15 cellular contexts compared by ENCODE assay signal in genomic region chr3:48367201-48367600, GRCh38. TPM values are rescaled to one million over a fixed set of nuclear protein-coding genes. Genes with fewer than 3 reads are reported as not detected.
DNase-seq lines count a peak whose midpoint lies in the region; ATAC-seq and TF ChIP-seq lines count a peak whose summit lies in the region.
"Had no signal": no experiment of that assay in that cellular context is flagged by ENCODE, and none has a peak within 500 bp of the region (broad histone marks: within the 10 kb centered on the region; RNA-seq: fewer than 3 reads in every experiment).

No MANE protein-coding gene starts in this region.

- H3K4me1 Mint-ChIP-seq in activated CD4-positive, alpha-beta T cell treated with anti-CD3 and anti-CD28 coated beads for 36 hours, result no peaks in the 10 kb centered on the region
- H3K4me1 Mint-ChIP-seq: activated CD4-positive, alpha-beta memory T cell treated with anti-CD3 and anti-CD28 coated beads, Interleukin-2, amount 10 ng/mL, durations not matched to agents 7 days and 5 days had no signal

- no peak for ATAC-seq in GM19397 (IDR thresholded peaks at IDR 0.05; ENCODE audit: unreplicated experiment)
- no peak for ATAC-seq in activated CD4-positive, alpha-beta T cell treated with anti-CD3 and anti-CD28 coated beads for 36 hours

- H3K36me3 Mint-ChIP-seq in activated CD4-positive, alpha-beta T cell treated with anti-CD3 and anti-CD28 coated beads for 36 hours (ENCODE audit: low read depth), result no peaks in the 10 kb centered on the region

- peaks cover 3% of the 10 kb centered on the region for H3K9me3 Mint-ChIP-seq in activated CD4-positive, alpha-beta T cell treated with anti-CD3 and anti-CD28 coated beads for 36 hours (ENCODE audit: low read depth)

- no peak overlapping the region for H3K27ac Mint-ChIP-seq in activated CD4-positive, alpha-beta T cell treated with anti-CD3 and anti-CD28 coated beads for 36 hours
- H3K27ac Mint-ChIP-seq: activated CD4-positive, alpha-beta memory T cell treated with anti-CD3 and anti-CD28 coated beads, Interleukin-2, amount 10 ng/mL, durations not matched to agents 7 days and 5 days; T-helper 2 cell treated with Interferon-gamma antibody and Interleukin-4, amounts not matched to agents 5 μg/mL and 100 μg/mL, for 36 hours had no signal

- POLR2A ChIA-PET in activated CD4-positive, alpha-beta T cell treated with anti-CD3 and anti-CD28 coated beads for 36 hours (lab: Charles Lee), result no interaction called here

- H3K27ac ChIP-seq in tibial artery, result no peak overlapping the region
- H3K27ac ChIP-seq: epithelial cell of prostate, tibial nerve had no signal

- H3K9me3 ChIP-seq in tibial artery, result no peaks in the 10 kb centered on the region

- H3K4me3 Mint-ChIP-seq in activated CD4-positive, alpha-beta T cell treated with anti-CD3 and anti-CD28 coated beads for 36 hours, result no peak overlapping the region
- H3K4me3 Mint-ChIP-seq: activated CD4-positive, alpha-beta memory T cell treated with anti-CD3 and anti-CD28 coated beads, Interleukin-2, amount 10 ng/mL, durations not matched to agents 7 days and 5 days; T-helper 2 cell treated with Interferon-gamma antibody and Interleukin-4, amounts not matched to agents 5 μg/mL and 100 μg/mL, for 36 hours had no signal

- intact Hi-C loops in activated CD4-positive, alpha-beta T cell treated with anti-CD3 and anti-CD28 coated beads for 36 hours (cut with DNase I, micrococcal nuclease), result no loop called here
- intact Hi-C loops in tibial artery (cut with DNase I; ENCODE audit: low total_unique reads), result loop anchor here (10.0 kb wide), 1 partner anchor 508 kb away; no protein-coding TSS in a partner anchor

- peak; percentile 27 for DNase-seq in H7
- peak; percentile 24 for DNase-seq in NCI-H2029 treated with DMSO at 0.1 percent for 48 hours (lab: John Stamatoyannopoulos, UW)
- DNase-seq in SW480 (ENCODE audit: low spot score), result peak; percentile 14
- peak; percentile 14 for DNase-seq in medulla oblongata (ENCODE audit: extremely low spot score)
- no peak for DNase-seq in activated CD4-positive, alpha-beta T cell treated with anti-CD3 and anti-CD28 coated beads for 36 hours
- no peak for DNase-seq in activated CD4-positive, alpha-beta T cell treated with anti-CD3 and anti-CD28 coated beads, Interleukin-2, amount 50 U/mL, for 48 hours
- DNase-seq in tibial artery, result no peak
- DNase-seq: activated CD4-positive, alpha-beta memory T cell treated with anti-CD3 and anti-CD28 coated beads, Interleukin-2, amount 10 ng/mL, durations not matched to agents 7 days and 5 days; activated naive CD4-positive, alpha-beta T cell; MM.1S had no signal

- H3K27me3 ChIP-seq in H7 (ENCODE audit: control insufficient read depth, insufficient read depth, low read length), result no peaks in the 10 kb centered on the region
- no peaks in the 10 kb centered on the region for H3K27me3 ChIP-seq in tibial artery
- H3K27me3 ChIP-seq: tibial nerve had no signal

- CTCF ChIA-PET in activated CD4-positive, alpha-beta T cell treated with anti-CD3 and anti-CD28 coated beads for 36 hours (lab: Charles Lee), result interaction anchor here (0.6 to 1.5 kb wide), 2 partner anchors 15 to 148 kb away, joined by 3 to 4 read pairs; no protein-coding TSS in a partner anchor

- H3K4me3 ChIP-seq in H7 (ENCODE audit: insufficient read depth, low read depth, low read length) (no peak overlapping the region), tibial artery (no peak overlapping the region)
- H3K4me3 ChIP-seq: tibial nerve had no signal

- H3K27me3 Mint-ChIP-seq in activated CD4-positive, alpha-beta T cell treated with anti-CD3 and anti-CD28 coated beads for 36 hours, result no peaks in the 10 kb centered on the region

- no peak for TF ChIP-seq CTCF in tibial artery (IDR thresholded peaks at IDR 0.05)

- no peaks in the 10 kb centered on the region for H3K4me1 ChIP-seq in tibial artery
- H3K4me1 ChIP-seq: tibial nerve had no signal

- H3K36me3 ChIP-seq in H7 (replicated peaks; ENCODE audit: control insufficient read depth, insufficient read depth, low read length), result no peaks in the 10 kb centered on the region
- H3K36me3 ChIP-seq in tibial artery, result no peaks in the 10 kb centered on the region
- H3K36me3 ChIP-seq: tibial nerve had no signal

RNA-seq across cellular contexts. Expression of gene FBXW12, which starts 4.8 kb away (rescaled TPM):
- 0.07 and 0.67 TPM in 2 replicates for total RNA-seq in H7 (2014; rRNA removed; shearing (Covaris generic))
- under 1 TPM; 0.11 to 0.16 TPM for total RNA-seq in activated CD4-positive, alpha-beta T cell treated with anti-CD3 and anti-CD28 coated beads for 36 hours
- total RNA-seq: activated CD4-positive, alpha-beta memory T cell treated with anti-CD3 and anti-CD28 coated beads, Interleukin-2, amount 10 ng/mL, durations not matched to agents 7 days and 5 days; lung microvascular endothelial cell; tibial nerve had no signal

RNA-seq across cellular contexts. Expression of gene SPINK8, which starts 33.7 kb away (rescaled TPM):
- not detected in 2 replicates for total RNA-seq in H7 (2014; rRNA removed; shearing (Covaris generic))
- not detected for total RNA-seq in activated CD4-positive, alpha-beta T cell treated with anti-CD3 and anti-CD28 coated beads for 36 hours
- total RNA-seq: activated CD4-positive, alpha-beta memory T cell treated with anti-CD3 and anti-CD28 coated beads, Interleukin-2, amount 10 ng/mL, durations not matched to agents 7 days and 5 days; lung microvascular endothelial cell; tibial nerve had no signal

Comparison
In these comparisons a context has a peak if more than half of its experiments do, and no peak if none do; other contexts are left out.
1. DNase-seq: peak in H7 (single experiment), NCI-H2029 treated with DMSO at 0.1 percent for 48 hours (single experiment), SW480 (single experiment) and medulla oblongata (single experiment); none in activated CD4-positive, alpha-beta T cell treated with anti-CD3 and anti-CD28 coated beads for 36 hours (single experiment), activated CD4-positive, alpha-beta T cell treated with anti-CD3 and anti-CD28 coated beads, Interleukin-2, amount 50 U/mL, for 48 hours (0 of 2) and tibial artery (0 of 2).